8 cellular contexts compared by ENCODE assay signal in genomic region chr5:143016777-143017374, GRCh38.
DNase-seq lines count a peak whose midpoint lies in the region; ATAC-seq and TF ChIP-seq lines count a peak whose summit lies in the region.

No MANE protein-coding gene starts in this region.

- no peak overlapping the region for H3K4me2 ChIP-seq in H9 (ENCODE audit: insufficient read depth, insufficient read length, low read length)

- H2BK15ac ChIP-seq in H9 (ENCODE audit: low read depth, low read length), result no peak overlapping the region

- no peaks in the 10 kb centered on the region for H3K4me1 ChIP-seq in CD4-positive, alpha-beta memory T cell (ENCODE audit: insufficient read depth, low read length)
- peaks cover 4% of the 10 kb centered on the region for H3K4me1 ChIP-seq in H9 (ENCODE audit: insufficient read depth, low read length)

- H2AFZ ChIP-seq in H9 (ENCODE audit: low read length), result no peak overlapping the region

- H2BK120ac ChIP-seq in H9 (ENCODE audit: low read depth, low read length, poor library complexity, severe bottlenecking), result no peak overlapping the region

- peaks cover 4 to 14% of the 10 kb centered on the region in 2 donors for H3K36me3 Mint-ChIP-seq in CD4-positive, alpha-beta memory T cell
- H3K36me3 Mint-ChIP-seq in H9 (ENCODE audit: insufficient read depth in 1 of 3, low read depth in 3 of 3), result peaks cover 2 to 20% (median 14%) of the 10 kb centered on the region in 3 experiments
- peaks cover 19% of the 10 kb centered on the region for H3K36me3 Mint-ChIP-seq in natural killer cell treated with Interleukin-12 subunit alpha and Interleukin-12 subunit beta and Interleukin-15 and Interleukin-18, amount 100 ng/mL, for 72 hours

- peak in 4 of 5 donors; percentile 33 to 62 (median 45) for DNase-seq in CD4-positive, alpha-beta memory T cell
- DNase-seq in H9 (no peak), SHP77 treated with DMSO at 0.1 percent for 48 hours (lab: John Stamatoyannopoulos, UW) (peak; percentile 14), NCI-H2081 treated with DMSO at 0.1 percent for 48 hours (lab: John Stamatoyannopoulos, UW) (no peak), cerebellum (ENCODE audit: low spot score) (no peak)
- DNase-seq in central memory CD4-positive, alpha-beta T cell, result peak; percentile 17
- no peak for DNase-seq in natural killer cell treated with Interleukin-12 subunit alpha and Interleukin-12 subunit beta and Interleukin-15 and Interleukin-18, amount 100 ng/mL, for 72 hours (ENCODE audit: low spot score)

- H3K36me3 ChIP-seq in CD4-positive, alpha-beta memory T cell (ENCODE audit: insufficient read depth, low read length), result no peaks in the 10 kb centered on the region

- no peak overlapping the region for H2BK5ac ChIP-seq in H9 (ENCODE audit: insufficient read length, low read length)

- no peaks in the 10 kb centered on the region for H4K20me1 ChIP-seq in H9 (ENCODE audit: control insufficient read depth, insufficient read depth, insufficient read length)

- CTCF ChIA-PET in CD4-positive, alpha-beta memory T cell (lab: Charles Lee; ENCODE audit: partially characterized antibody), result interaction anchor here (0.6 to 1.5 kb wide), 6 partner anchors 13 to 808 kb away, joined by 3 to 7 read pairs (median 4); no protein-coding TSS in a partner anchor

- no peak overlapping the region for H3K4me3 ChIP-seq in CD4-positive, alpha-beta memory T cell (ENCODE audit: low read length in 2 of 2)

- H3K14ac ChIP-seq in H9 (ENCODE audit: insufficient read depth, low read length), result no peak overlapping the region

- H3K18ac ChIP-seq in H9 (ENCODE audit: insufficient read length, low read depth, low read length), result no peak overlapping the region

- no peaks in the 10 kb centered on the region for H3K79me1 ChIP-seq in H9 (ENCODE audit: insufficient read depth, low read depth, low read length, poor library complexity, severe bottlenecking)

- H4K5ac ChIP-seq in H9 (ENCODE audit: insufficient read length, low read depth, low read length), result no peak overlapping the region

- POLR2A ChIA-PET in CD4-positive, alpha-beta memory T cell (lab: Charles Lee; ENCODE audit: partially characterized antibody), result interaction anchor here (0.6 kb wide), 1 partner anchor 48 kb away, joined by 3 read pairs; no protein-coding TSS in a partner anchor

- no peak overlapping the region for H2BK12ac ChIP-seq in H9 (ENCODE audit: insufficient read length, low read depth, low read length)

- H3K9me3 Mint-ChIP-seq in CD4-positive, alpha-beta memory T cell, result no peaks in the 10 kb centered on the region
- peaks cover 7 to 9% of the 10 kb centered on the region in 2 experiments; a peak in 3 of 5 replicates for H3K9me3 Mint-ChIP-seq in H9
- peaks cover 11% of the 10 kb centered on the region for H3K9me3 Mint-ChIP-seq in natural killer cell treated with Interleukin-12 subunit alpha and Interleukin-12 subunit beta and Interleukin-15 and Interleukin-18, amount 100 ng/mL, for 72 hours

- intact Hi-C loops in CD4-positive, alpha-beta memory T cell (cut with micrococcal nuclease), result no loop called here

- no peak overlapping the region for H3K27ac ChIP-seq in CD4-positive, alpha-beta memory T cell (ENCODE audit: low read depth, low read length)
- H3K27ac ChIP-seq in H9 (ENCODE audit: insufficient read length, low read depth, low read length), result no peak overlapping the region

- H4K91ac ChIP-seq in H9 (ENCODE audit: insufficient read length, low read depth, low read length), result no peak overlapping the region

- no peaks in the 10 kb centered on the region for H3K23me2 ChIP-seq in H9 (ENCODE audit: insufficient read length, low read depth, low read length, poor library complexity, severe bottlenecking)

- H3K23ac ChIP-seq in H9 (ENCODE audit: insufficient read length, low read depth, low read length), result no peak overlapping the region

- H2BK20ac ChIP-seq in H9 (ENCODE audit: low read depth, low read length, poor library complexity, severe bottlenecking), result no peak overlapping the region

- no peaks in the 10 kb centered on the region for H3K27me3 Mint-ChIP-seq in CD4-positive, alpha-beta memory T cell
- H3K27me3 Mint-ChIP-seq in H9 (ENCODE audit: low read depth), result no peaks in the 10 kb centered on the region
- H3K27me3 Mint-ChIP-seq in natural killer cell treated with Interleukin-12 subunit alpha and Interleukin-12 subunit beta and Interleukin-15 and Interleukin-18, amount 100 ng/mL, for 72 hours, result no peaks in the 10 kb centered on the region

- H3K4me3 Mint-ChIP-seq in CD4-positive, alpha-beta memory T cell, result no peak overlapping the region
- H3K4me3 Mint-ChIP-seq in H9, result no peak overlapping the region
- H3K4me3 Mint-ChIP-seq in natural killer cell treated with Interleukin-12 subunit alpha and Interleukin-12 subunit beta and Interleukin-15 and Interleukin-18, amount 100 ng/mL, for 72 hours, result no peak overlapping the region

- WGBS in H9 (ENCODE audit: extremely low coverage, insufficient read length, low lambda C conversion rate), result no CpG with 5 or more reads among the region's 5 CpGs

- H3K4ac ChIP-seq in H9 (ENCODE audit: low read depth, low read length), result no peak overlapping the region

- no peak overlapping the region for H3K56ac ChIP-seq in H9 (ENCODE audit: insufficient read length, low read depth, low read length)

- H3T11ph ChIP-seq in H9 (ENCODE audit: low read length), result no peak overlapping the region

- H2AK5ac ChIP-seq in H9 (ENCODE audit: insufficient read length, low read length), result no peak overlapping the region

- no peaks in the 10 kb centered on the region for H3K27me3 ChIP-seq in CD4-positive, alpha-beta memory T cell (ENCODE audit: insufficient read depth, low read length)
- H3K27me3 ChIP-seq in H9 (ENCODE audit: insufficient read depth, low read length), result no peaks in the 10 kb centered on the region

- peaks cover 0 to 12% (median 4%) of the 10 kb centered on the region in 4 donors for H3K4me1 Mint-ChIP-seq in CD4-positive, alpha-beta memory T cell
- peaks cover 47 to 59% of the 10 kb centered on the region in 2 experiments for H3K4me1 Mint-ChIP-seq in H9
- peaks cover 46 to 52% of the 10 kb centered on the region in 2 donors for H3K4me1 Mint-ChIP-seq in natural killer cell treated with Interleukin-12 subunit alpha and Interleukin-12 subunit beta and Interleukin-15 and Interleukin-18, amount 100 ng/mL, for 72 hours (ENCODE audit: low read depth in 2 of 2)

- H3K27ac Mint-ChIP-seq in CD4-positive, alpha-beta memory T cell, result peak overlapping the region in 5 of 7 donors; percentile 4 to 71 (median 25)
- H3K27ac Mint-ChIP-seq in H9, result no peak overlapping the region
- peak overlapping the region; percentile 24 to 78 for H3K27ac Mint-ChIP-seq in natural killer cell treated with Interleukin-12 subunit alpha and Interleukin-12 subunit beta and Interleukin-15 and Interleukin-18, amount 100 ng/mL, for 72 hours

- no peak overlapping the region for H3K9ac ChIP-seq in H9 (ENCODE audit: extremely low read depth, insufficient read length, low read length)

- no peaks in the 10 kb centered on the region for H3K9me3 ChIP-seq in CD4-positive, alpha-beta memory T cell (ENCODE audit: control insufficient read depth in 1 of 2, low read length in 2 of 2)
- no peaks in the 10 kb centered on the region for H3K9me3 ChIP-seq in H9 (ENCODE audit: control insufficient read depth, low read depth, low read length)

- no peak overlapping the region for H4K8ac ChIP-seq in H9 (replicated peaks; ENCODE audit: insufficient read length, low read depth, low read length)

- peak in 1 of 2 donors; percentile 41 for ATAC-seq in natural killer cell treated with Interleukin-12 subunit alpha and Interleukin-12 subunit beta and Interleukin-15 and Interleukin-18, amount 100 ng/mL, for 72 hours
- no peak for ATAC-seq in GM21723 (IDR thresholded peaks at IDR 0.05; ENCODE audit: unreplicated experiment)

- no peaks in the 10 kb centered on the region for H3K79me2 ChIP-seq in H9 (ENCODE audit: insufficient read depth, low read length)

- TF ChIP-seq CTCF in H9 (conservative IDR thresholded peaks at IDR 0.05), result peak; percentile 76

Comparison
In these comparisons a context has a peak if more than half of its experiments do, and no peak if none do; other contexts are left out.
1. DNase-seq: peak in CD4-positive, alpha-beta memory T cell (4 of 5), SHP77 treated with DMSO at 0.1 percent for 48 hours (single experiment) and central memory CD4-positive, alpha-beta T cell (single experiment); none in H9 (single experiment), natural killer cell treated with Interleukin-12 subunit alpha and Interleukin-12 subunit beta and Interleukin-15 and Interleukin-18, amount 100 ng/mL, for 72 hours (single experiment), NCI-H2081 treated with DMSO at 0.1 percent for 48 hours (single experiment) and cerebellum (single experiment).
2. H3K27ac Mint-ChIP-seq: peak in CD4-positive, alpha-beta memory T cell (5 of 7) and natural killer cell treated with Interleukin-12 subunit alpha and Interleukin-12 subunit beta and Interleukin-15 and Interleukin-18, amount 100 ng/mL, for 72 hours (2 of 2); none in H9 (0 of 3).